ENCODE assay signal across 16 cellular contexts in the genomic region with DNA sequence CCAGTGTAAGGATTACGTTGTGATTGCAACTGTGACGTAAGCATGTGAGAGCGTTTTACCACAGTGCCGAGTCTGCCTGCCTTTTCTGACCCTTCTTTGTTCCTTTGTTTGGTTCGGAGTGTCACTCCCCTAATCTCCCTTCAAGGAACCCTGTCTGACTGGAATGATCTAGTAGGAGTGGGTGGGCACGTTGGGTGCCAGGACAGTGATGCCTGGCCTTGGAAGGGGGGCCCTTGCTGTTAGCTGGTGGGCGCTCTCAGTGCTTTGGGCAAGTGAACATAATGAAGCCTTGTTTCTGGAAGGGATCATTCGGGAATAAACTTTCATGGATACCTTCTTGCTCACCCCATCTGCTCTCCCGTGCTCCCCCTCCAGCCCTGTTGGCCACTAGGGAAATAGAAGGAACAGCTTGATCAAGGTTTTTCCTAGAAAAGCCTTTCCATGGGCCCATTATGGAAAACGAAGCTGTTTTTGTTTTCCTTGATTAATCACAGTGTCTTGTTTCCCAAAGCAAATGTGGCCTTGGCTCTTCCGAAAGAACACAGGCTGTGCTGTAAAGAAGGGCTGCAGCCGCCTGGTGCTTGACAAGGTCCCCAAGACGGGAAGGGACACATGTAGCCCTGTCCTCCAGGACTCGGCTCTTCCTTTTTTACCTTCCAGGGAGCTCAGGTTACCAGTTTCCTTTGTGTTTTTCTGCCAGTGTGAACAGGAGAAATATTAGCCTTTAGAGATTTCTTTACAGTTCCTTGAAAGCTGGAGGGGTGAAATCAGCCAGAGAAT.
DNase-seq lines count a peak whose midpoint lies in the region; ATAC-seq and TF ChIP-seq lines count a peak whose summit lies in the region.
"Had no signal": no experiment of that assay in that cellular context is flagged by ENCODE, and none has a peak within 500 bp of the region (broad histone marks: within the 10 kb centered on the region; RNA-seq: fewer than 3 reads in every experiment).

No MANE protein-coding gene starts in this region.

- TF ChIP-seq POLR2A in tibial nerve (IDR thresholded peaks at IDR 0.05) (no peak), prostate gland (IDR thresholded peaks at IDR 0.05) (no peak)

- H3K36me3 Mint-ChIP-seq in endodermal cell (ENCODE audit: low read depth): no peaks in the 10 kb centered on the region
- H3K36me3 Mint-ChIP-seq in neural crest cell (ENCODE audit: low read depth): no peaks in the 10 kb centered on the region
- no peaks in the 10 kb centered on the region for H3K36me3 Mint-ChIP-seq in endothelial cell (ENCODE audit: low read depth, unreplicated experiment)

- H3K27me3 ChIP-seq in left ventricle myocardium inferior (ENCODE audit: low read depth): no peaks in the 10 kb centered on the region
- no peaks in the 10 kb centered on the region for H3K27me3 ChIP-seq in endodermal cell (ENCODE audit: control insufficient read depth, insufficient read depth, low read length, poor library complexity, severe bottlenecking)
- no peaks in the 10 kb centered on the region for H3K27me3 ChIP-seq in tibial nerve
- H3K27me3 ChIP-seq in prostate gland (replicated peaks; ENCODE audit: insufficient read depth): no peaks in the 10 kb centered on the region
- H3K27me3 ChIP-seq: Peyer's patch, uterus had no signal

- no peak overlapping the region for H3K4me3 Mint-ChIP-seq in endodermal cell
- peak overlapping the region; percentile 19 for H3K4me3 Mint-ChIP-seq in neural crest cell
- no peak overlapping the region for H3K4me3 Mint-ChIP-seq in endothelial cell (ENCODE audit: unreplicated experiment)
- H3K4me3 Mint-ChIP-seq: activated T-cell treated with anti-CD3 and anti-CD28 coated beads, Interleukin-2, amount 50 U/mL, for 72 hours; IgD-negative memory B cell had no signal

- no peak for ATAC-seq in Right ventricle myocardium superior (ENCODE audit: poor library complexity)
- ATAC-seq in HG03571 (IDR thresholded peaks at IDR 0.05; ENCODE audit: unreplicated experiment): no peak
- ATAC-seq: activated T-cell treated with anti-CD3 and anti-CD28 coated beads, Interleukin-2, amount 50 U/mL, for 72 hours had no signal

- H3K9ac ChIP-seq in endodermal cell (ENCODE audit: extremely low read depth, low read length, poor library complexity, severe bottlenecking): no peak overlapping the region

- H3K4me1 ChIP-seq in left ventricle myocardium inferior (peaks cover 46% of the 10 kb centered on the region), endodermal cell (ENCODE audit: control insufficient read depth, insufficient read depth, low read length) (peaks cover 7% of the 10 kb centered on the region), tibial nerve (peaks cover 0 to 37% (median 25%) of the 10 kb centered on the region in 4 donors), prostate gland (replicated peaks) (peaks cover 14% of the 10 kb centered on the region)

- H3K4me3 ChIP-seq in left ventricle myocardium inferior: no peak overlapping the region
- no peak overlapping the region for H3K4me3 ChIP-seq in endodermal cell (ENCODE audit: low read length)
- H3K4me3 ChIP-seq in tibial nerve: no peak overlapping the region
- no peak overlapping the region for H3K4me3 ChIP-seq in prostate gland
- H3K4me3 ChIP-seq: Peyer's patch, uterus had no signal

- WGBS in endodermal cell (ENCODE audit: insufficient coverage in 1 of 2, insufficient read length in 1 of 2), 2 experiments: 77 to 82% methylated on average over 10 to 14 of the region's 14 CpGs
- 32 to 35% methylated on average over 14 of the region's 14 CpGs for WGBS in tibial nerve, 2 donors
- WGBS in prostate gland: 44% methylated on average over 14 of the region's 14 CpGs

- peaks cover 2% of the 10 kb centered on the region for H3K27me3 Mint-ChIP-seq in endodermal cell (ENCODE audit: insufficient read depth)
- H3K27me3 Mint-ChIP-seq in neural crest cell (ENCODE audit: low read depth): no peaks in the 10 kb centered on the region
- H3K27me3 Mint-ChIP-seq in endothelial cell (ENCODE audit: unreplicated experiment): peaks cover 2% of the 10 kb centered on the region

- peak in 1 of 2 donors; percentile 65 for TF ChIP-seq EP300 in tibial nerve (IDR thresholded peaks at IDR 0.05)

- peak overlapping the region; percentile 3 for H3K27ac Mint-ChIP-seq in endodermal cell
- H3K27ac Mint-ChIP-seq in neural crest cell (ENCODE audit: unreplicated experiment): peak overlapping the region; percentile 85
- H3K27ac Mint-ChIP-seq in endothelial cell (ENCODE audit: unreplicated experiment): no peak overlapping the region
- H3K27ac Mint-ChIP-seq: activated T-cell treated with anti-CD3 and anti-CD28 coated beads, Interleukin-2, amount 50 U/mL, for 72 hours; IgD-negative memory B cell had no signal

- H3K4me1 Mint-ChIP-seq in endodermal cell: peaks cover 14% of the 10 kb centered on the region
- H3K4me1 Mint-ChIP-seq in neural crest cell: peaks cover 14% of the 10 kb centered on the region
- peaks cover 33% of the 10 kb centered on the region for H3K4me1 Mint-ChIP-seq in endothelial cell (ENCODE audit: unreplicated experiment)

- no peaks in the 10 kb centered on the region for H3K9me3 ChIP-seq in left ventricle myocardium inferior (replicated peaks)
- no peaks in the 10 kb centered on the region for H3K9me3 ChIP-seq in endodermal cell (ENCODE audit: control insufficient read depth, low read length)
- H3K9me3 ChIP-seq in tibial nerve: no peaks in the 10 kb centered on the region
- H3K9me3 ChIP-seq in prostate gland: no peaks in the 10 kb centered on the region
- H3K9me3 ChIP-seq: Peyer's patch, uterus had no signal

- H3K9me3 Mint-ChIP-seq in endodermal cell: no peaks in the 10 kb centered on the region
- peaks cover 2% of the 10 kb centered on the region for H3K9me3 Mint-ChIP-seq in neural crest cell
- H3K9me3 Mint-ChIP-seq in endothelial cell (ENCODE audit: unreplicated experiment): no peaks in the 10 kb centered on the region
- H3K9me3 Mint-ChIP-seq: activated T-cell treated with anti-CD3 and anti-CD28 coated beads, Interleukin-2, amount 50 U/mL, for 72 hours; IgD-negative memory B cell had no signal

- intact Hi-C loops in left ventricle myocardium inferior (cut with micrococcal nuclease) (no loop called here), Right ventricle myocardium superior (cut with DNase I) (loop anchor here (10.0 kb wide), 2 partner anchors 78 to 118 kb away; no protein-coding TSS in a partner anchor), prostate gland (cut with DNase I) (loop anchor here (5.0 to 10.0 kb wide), 4 partner anchors 75 to 325 kb away; no protein-coding TSS in a partner anchor)

- DNase-seq in left ventricle myocardium inferior (no peak), Right ventricle myocardium superior (no peak), endodermal cell (no peak), neural crest cell (ENCODE audit: low read depth, low spot score) (peak; percentile 6), tibial nerve (ENCODE audit: low spot score in 2 of 2) (no peak), prostate gland (ENCODE audit: low spot score) (no peak), endothelial cell (ENCODE audit: low spot score) (no peak)
- DNase-seq: activated CD4-positive, alpha-beta T cell treated with anti-CD3 and anti-CD28 coated beads, Interleukin-2, amount 50 U/mL, for 1 hour; activated T-cell treated with anti-CD3 and anti-CD28 coated beads, Interleukin-2, amount 50 U/mL, for 72 hours; kidney glomerular epithelial cell; NCI-H1105 treated with DMSO at 0.1 percent for 48 hours; NCI-H526 treated with DMSO at 0.1 percent for 48 hours; Peyer's patch; uterus had no signal

- TF ChIP-seq CTCF in left ventricle myocardium inferior (IDR thresholded peaks at IDR 0.05; ENCODE audit: borderline replicate concordance) (peak; percentile 10), endodermal cell (conservative IDR thresholded peaks at IDR 0.05) (peak; percentile 21), neural crest cell (conservative IDR thresholded peaks at IDR 0.05) (no peak), tibial nerve (IDR thresholded peaks at IDR 0.05) (peak in 1 of 5 experiments; percentile 11), prostate gland (IDR thresholded peaks at IDR 0.05) (no peak), endothelial cell (IDR thresholded peaks at IDR 0.05; ENCODE audit: unreplicated experiment) (no peak)

- peak overlapping the region; percentile 90 for H3K27ac ChIP-seq in left ventricle myocardium inferior (replicated peaks)
- peak overlapping the region; percentile 70 for H3K27ac ChIP-seq in endodermal cell (ENCODE audit: low read depth, low read length)
- H3K27ac ChIP-seq in tibial nerve: peak overlapping the region; percentile 34 to 68 (median 36)
- no peak overlapping the region for H3K27ac ChIP-seq in prostate gland
- H3K27ac ChIP-seq: Peyer's patch, uterus had no signal

- no peaks in the 10 kb centered on the region for H3K36me3 ChIP-seq in left ventricle myocardium inferior
- no peaks in the 10 kb centered on the region for H3K36me3 ChIP-seq in endodermal cell (ENCODE audit: control insufficient read depth, insufficient read depth, low read length)
- no peaks in the 10 kb centered on the region for H3K36me3 ChIP-seq in tibial nerve
- no peaks in the 10 kb centered on the region for H3K36me3 ChIP-seq in prostate gland
- H3K36me3 ChIP-seq: Peyer's patch, uterus had no signal

Comparison
In these comparisons a context has a peak if more than half of its experiments do, and no peak if none do; other contexts are left out.
1. H3K27ac ChIP-seq: peak in left ventricle myocardium inferior (single experiment), endodermal cell (single experiment) and tibial nerve (4 of 4); none in prostate gland (0 of 2).
2. CTCF ChIP-seq: peak in left ventricle myocardium inferior (single experiment) and endodermal cell (single experiment); none in neural crest cell (single experiment), prostate gland (0 of 4) and endothelial cell (single experiment).